Comparison of ENCODE assay signal across 29 cellular contexts in the genomic region with DNA sequence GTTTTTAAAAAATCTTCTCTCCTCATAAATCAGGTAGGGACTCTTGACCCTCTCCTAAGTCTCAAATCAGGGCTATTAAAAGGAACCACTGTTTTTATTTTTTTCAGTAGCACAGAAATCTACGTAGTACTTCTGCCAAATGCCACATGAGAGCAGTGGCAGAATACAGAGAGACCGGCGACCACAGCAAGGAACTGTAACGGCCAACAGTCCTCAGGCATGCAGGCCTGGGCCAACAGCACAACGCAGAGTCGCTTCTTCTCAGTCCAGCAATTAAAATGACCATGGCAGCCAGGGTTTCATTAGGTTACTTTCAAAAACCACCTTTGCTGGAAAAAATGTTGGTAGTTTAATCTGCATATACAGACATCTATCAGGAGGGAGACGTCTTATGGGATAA.
"Had no signal": no experiment of that assay in that cellular context is flagged by ENCODE, and none has a peak within 500 bp of the region (broad histone marks: within the 10 kb centered on the region; RNA-seq: fewer than 3 reads in every experiment).

No MANE protein-coding gene starts in this region.

- H3K4me3 Mint-ChIP-seq: activated B cell treated with CpG ODN at 0.5 μM for 24 hours; activated CD8-positive, alpha-beta T cell treated with anti-CD3 and anti-CD28 coated beads for 36 hours; activated naive CD8-positive, alpha-beta T cell; effector memory CD8-positive, alpha-beta T cell; T-cell; T-helper 1 cell treated with Interleukin-12 subunit alpha and Interleukin-12 subunit beta and Interleukin-4 antibody, amounts not matched to agents 30 μg/mL and 1 μg/mL, for 36 hours; T-helper 2 cell treated with Interferon-gamma antibody and Interleukin-4, amounts not matched to agents 5 μg/mL and 100 μg/mL, for 36 hours had no signal

- H3K27ac ChIP-seq: brain microvascular endothelial cell, esophagus muscularis mucosa, foreskin keratinocyte, gastroesophageal sphincter, WERI-Rb-1 had no signal

- H3K27ac Mint-ChIP-seq: activated B cell treated with CpG ODN at 0.5 μM for 24 hours; activated CD8-positive, alpha-beta T cell treated with anti-CD3 and anti-CD28 coated beads for 36 hours; activated naive CD8-positive, alpha-beta T cell; effector memory CD8-positive, alpha-beta T cell; T-cell; T-helper 1 cell treated with Interleukin-12 subunit alpha and Interleukin-12 subunit beta and Interleukin-4 antibody, amounts not matched to agents 30 μg/mL and 1 μg/mL, for 36 hours; T-helper 2 cell treated with Interferon-gamma antibody and Interleukin-4, amounts not matched to agents 5 μg/mL and 100 μg/mL, for 36 hours had no signal

- H3K4me1 ChIP-seq: esophagus muscularis mucosa, foreskin keratinocyte had no signal

- H3K9me3 ChIP-seq: esophagus muscularis mucosa, gastroesophageal sphincter had no signal

- H3K27me3 ChIP-seq: brain microvascular endothelial cell, esophagus muscularis mucosa, foreskin keratinocyte, gastroesophageal sphincter had no signal

- H3K27me3 Mint-ChIP-seq: activated B cell treated with CpG ODN at 0.5 μM for 24 hours; activated CD8-positive, alpha-beta T cell treated with anti-CD3 and anti-CD28 coated beads for 36 hours; activated naive CD8-positive, alpha-beta T cell; effector memory CD8-positive, alpha-beta T cell; T-cell had no signal

- DNase-seq: activated B cell treated with CpG ODN at 0.5 μM for 24 hours; activated CD4-positive, alpha-beta T cell treated with anti-CD3 and anti-CD28 coated beads for 48 hours; activated CD4-positive, alpha-beta T cell treated with anti-CD3 and anti-CD28 coated beads, Interleukin-2, amount 50 U/mL, for 1 hour; activated CD4-positive, alpha-beta T cell treated with anti-CD3 and anti-CD28 coated beads, Interleukin-2, amount 50 U/mL, for 48 hours; activated CD8-positive, alpha-beta memory T cell treated with anti-CD3 and anti-CD28 coated beads for 24 hours; activated CD8-positive, alpha-beta T cell treated with anti-CD3 and anti-CD28 coated beads for 36 hours; activated effector memory CD4-positive, alpha-beta T cell treated with Interleukin-2 at 50 U/mL for 16 hours; activated gamma-delta T cell treated with Interleukin-2 at 50 U/mL for 16 hours; activated naive CD4-positive, alpha-beta T cell treated with anti-CD3 and anti-CD28 coated beads, Interleukin-2, amount 50 U/mL, for 16 hours; activated naive CD4-positive, alpha-beta T cell treated with Interleukin-2 at 50 U/mL for 16 hours; activated T-cell treated with anti-CD3 and anti-CD28 coated beads, Interleukin-2, amount 50 U/mL, for 48 hours; amniotic stem cell; brain microvascular endothelial cell; cortex of kidney; dermis blood vessel endothelial cell; effector CD4-positive, alpha-beta T cell; effector memory CD8-positive, alpha-beta T cell; erythroblast; foreskin keratinocyte; SW 1271; T-cell; T1000; WERI-Rb-1 had no signal

- H3K4me3 ChIP-seq: esophagus muscularis mucosa, gastroesophageal sphincter had no signal

- H3K9me3 Mint-ChIP-seq: activated B cell treated with CpG ODN at 0.5 μM for 24 hours; activated CD8-positive, alpha-beta T cell treated with anti-CD3 and anti-CD28 coated beads for 36 hours; effector memory CD8-positive, alpha-beta T cell; T-cell; T-helper 1 cell treated with Interleukin-12 subunit alpha and Interleukin-12 subunit beta and Interleukin-4 antibody, amounts not matched to agents 30 μg/mL and 1 μg/mL, for 36 hours; T-helper 2 cell treated with Interferon-gamma antibody and Interleukin-4, amounts not matched to agents 5 μg/mL and 100 μg/mL, for 36 hours had no signal

- H3K4me1 Mint-ChIP-seq: activated B cell treated with CpG ODN at 0.5 μM for 24 hours, T-cell had no signal

- ATAC-seq: activated CD4-positive, CD25-positive, alpha-beta regulatory T cell treated with anti-CD3 and anti-CD28 coated beads, Interleukin-2, amount 50 U/mL, for 24 hours; activated CD8-positive, alpha-beta T cell treated with anti-CD3 and anti-CD28 coated beads for 36 hours; effector memory CD8-positive, alpha-beta T cell; foreskin keratinocyte; gastroesophageal sphincter; T-cell had no signal

- H3K36me3 ChIP-seq: brain microvascular endothelial cell had no signal
